Comparison of ENCODE assay signal across 7 cellular contexts in genomic region chr17:76071497-76072148, GRCh38. TPM values are rescaled to one million over a fixed set of nuclear protein-coding genes. Genes with fewer than 3 reads are reported as not detected.
DNase-seq lines count a peak whose midpoint lies in the region; ATAC-seq, FAIRE-seq and TF ChIP-seq lines count a peak whose summit lies in the region.

No MANE protein-coding gene starts in this region.

- peak overlapping the region; percentile 89 for H3K4me2 ChIP-seq in HCT116 (ENCODE audit: low read length)

- H3K9me2 ChIP-seq in HCT116 (ENCODE audit: insufficient read depth) = no peaks in the 10 kb centered on the region

- TF ChIP-seq RAD21 in HCT116 (IDR thresholded peaks at IDR 0.05; ENCODE audit: low read depth) = no peak

- H3K36me3 Mint-ChIP-seq in activated B cell treated with CpG ODN at 0.5 μM for 24 hours (ENCODE audit: low read depth) = peaks cover 28% of the 10 kb centered on the region

- TF ChIP-seq POLR2A in HCT116 (IDR thresholded peaks at IDR 0.05; ENCODE audit: borderline replicate concordance, extremely low read depth, insufficient read depth, insufficient read length) = no peak

- 2 to 12% (median 4%) methylated on average over 17 of the region's 17 CpGs for WGBS in small intestine, 3 donors

- H3K27me3 Mint-ChIP-seq in activated B cell treated with CpG ODN at 0.5 μM for 24 hours = peaks cover 19% of the 10 kb centered on the region

- H3K27ac ChIP-seq in HCT116 (ENCODE audit: low read depth, low read length) (peak overlapping the region; percentile 60), small intestine (ENCODE audit: low read depth in 1 of 2, low read length in 1 of 2) (peak overlapping the region in 1 of 2 donors; percentile 84)

- TF ChIP-seq CTCF in HCT116 (IDR thresholded peaks at IDR 0.05 in 2 of 3, conservative IDR thresholded peaks at IDR 0.05 in 1 of 3; ENCODE audit: borderline replicate concordance in 1 of 3, insufficient read depth in 1 of 3, low read depth in 2 of 3, low read length in 2 of 3) (no peak), activated B cell treated with CpG ODN at 0.5 μM for 24 hours (IDR thresholded peaks at IDR 0.05) (no peak), fibroblast of villous mesenchyme (IDR thresholded peaks at IDR 0.05; ENCODE audit: insufficient read depth, low read depth, low read length) (no peak)

- intact Hi-C loops in HCT116 (cut with micrococcal nuclease) (loop anchor here (1.0 to 5.0 kb wide), 3 partner anchors 17 to 57 kb away; partner anchors contain the start of gene EVPL), activated B cell treated with CpG ODN at 0.5 μM for 24 hours (cut with micrococcal nuclease) (loop anchor here (1.0 to 5.0 kb wide), 3 partner anchors 32 to 311 kb away; partner anchors contain the start of genes EXOC7, MRPL38 and SPHK1)

- FAIRE-seq in small intestine (lab: Jason Lieb, UNC) = no peak

- H3K27ac Mint-ChIP-seq in activated B cell treated with CpG ODN at 0.5 μM for 24 hours = peak overlapping the region; percentile 90

- H2AFZ ChIP-seq in HCT116 (ENCODE audit: low read depth, low read length, poor library complexity, severe bottlenecking) = no peak overlapping the region

- H4K20me1 ChIP-seq in HCT116 (ENCODE audit: insufficient read depth) = no peaks in the 10 kb centered on the region; the same call in 1 of the 2 replicates

- H3K27me3 ChIP-seq in HCT116 (ENCODE audit: insufficient read depth, low read length) (no peaks in the 10 kb centered on the region), small intestine (ENCODE audit: control insufficient read depth in 2 of 2, insufficient read depth in 2 of 2, low read length in 2 of 2) (peaks cover 17 to 18% of the 10 kb centered on the region in 2 donors)

- peaks cover 60% of the 10 kb centered on the region for H3K79me2 ChIP-seq in HCT116 (ENCODE audit: insufficient read depth, low read length)

- H3K4me1 Mint-ChIP-seq in activated B cell treated with CpG ODN at 0.5 μM for 24 hours = peaks cover 38% of the 10 kb centered on the region

- peak overlapping the region; percentile 78 for H3K9ac ChIP-seq in HCT116 (ENCODE audit: low read length)

- peak; percentile 20 for ATAC-seq in HCT116
- ATAC-seq in activated B cell treated with CpG ODN at 0.5 μM for 24 hours (ENCODE audit: low read depth) = no peak
- ATAC-seq in GM21515 (IDR thresholded peaks at IDR 0.05; ENCODE audit: unreplicated experiment) = no peak
- ATAC-seq in HG03571 (IDR thresholded peaks at IDR 0.05; ENCODE audit: unreplicated experiment) = no peak

- RAD21 ChIA-PET in HCT116 (lab: Charles Lee; ENCODE audit: low non-redundant PET in 1 of 2, low total read pairs in 2 of 2, uncharacterized antibody in 2 of 2, unreplicated experiment in 2 of 2) = no interaction called here

- CTCF ChIA-PET in HCT116 (lab: Charles Lee) = interaction anchor here (0.6 to 1.3 kb wide), 2 partner anchors 18 to 45 kb away, joined by 3 to 4 read pairs; no protein-coding TSS in a partner anchor
- CTCF ChIA-PET in activated B cell treated with CpG ODN at 0.5 μM for 24 hours (lab: Charles Lee) = interaction anchor here (0.6 to 1.4 kb wide), 2 partner anchors 208 to 302 kb away, joined by 3 read pairs; no protein-coding TSS in a partner anchor

- DNase-seq in HCT116 (ENCODE audit: low read depth, low spot score) (no peak), activated B cell treated with CpG ODN at 0.5 μM for 24 hours (no peak), fibroblast of villous mesenchyme (ENCODE audit: low read depth) (peak; percentile 16), small intestine (no peak), iPS-NIHi11 (ENCODE audit: low spot score) (no peak)

- H3K36me3 ChIP-seq in HCT116 (ENCODE audit: control insufficient read depth in 1 of 2, insufficient read depth in 2 of 2, low read length in 2 of 2) (peaks cover 15 to 21% of the 10 kb centered on the region in 2 experiments), small intestine (ENCODE audit: control insufficient read depth in 2 of 2, insufficient read depth in 2 of 2, low read length in 2 of 2) (peaks cover 3 to 7% of the 10 kb centered on the region in 2 donors)

- H3K4me1 ChIP-seq in HCT116 (ENCODE audit: control insufficient read depth in 1 of 2, insufficient read depth in 2 of 2, low read length in 2 of 2) (peaks cover 11 to 22% of the 10 kb centered on the region in 2 experiments), small intestine (ENCODE audit: control insufficient read depth in 2 of 2, insufficient read depth in 1 of 2, low read depth in 1 of 2, low read length in 1 of 2) (peaks cover 0 to 3% of the 10 kb centered on the region in 2 donors)

- no peaks in the 10 kb centered on the region for H3K9me3 Mint-ChIP-seq in activated B cell treated with CpG ODN at 0.5 μM for 24 hours

- TSS peak; percentile 76 for BruUV-seq in HCT116 (replicated peaks; lab: Mats Ljungman, UMichigan)

- H3K4me3 ChIP-seq in HCT116 (replicated peaks in 1 of 2; ENCODE audit: low read depth in 1 of 2, low read length in 2 of 2) = peak overlapping the region; percentile 63 to 78
- peak overlapping the region; percentile 100 for H3K4me3 ChIP-seq in fibroblast of villous mesenchyme (ENCODE audit: low read depth, low read length)
- peak overlapping the region; percentile 69 to 93 for H3K4me3 ChIP-seq in small intestine (ENCODE audit: low read depth in 1 of 2, low read length in 2 of 2)

- H3K4me3 Mint-ChIP-seq in activated B cell treated with CpG ODN at 0.5 μM for 24 hours = peak overlapping the region; percentile 94

- H3K9me3 ChIP-seq in HCT116 (ENCODE audit: control insufficient read depth in 1 of 2, insufficient read depth in 1 of 2, low read depth in 1 of 2, low read length in 2 of 2) = no peaks in the 10 kb centered on the region
- no peaks in the 10 kb centered on the region for H3K9me3 ChIP-seq in small intestine (ENCODE audit: control insufficient read depth, low read depth)

- POLR2A ChIA-PET in HCT116 (lab: Charles Lee) = interaction anchor here (1.0 to 1.2 kb wide), 5 partner anchors 10 to 52 kb away, joined by 3 to 5 read pairs (median 3); partner anchors contain the start of gene EVPL
- POLR2A ChIA-PET in activated B cell treated with CpG ODN at 0.5 μM for 24 hours (lab: Charles Lee) = interaction anchor here (0.5 to 2.0 kb wide), 10 partner anchors 32 to 457 kb away, joined by 3 to 9 read pairs (median 4); partner anchors contain the start of genes EXOC7, PRPSAP1 and UBALD2

TF ChIP-seq in HCT116, 20 proteins besides CTCF, POLR2A, EP300 and RAD21:
- no peak for TF ChIP-seq SRF (IDR thresholded peaks at IDR 0.05; ENCODE audit: low read depth)
- TF ChIP-seq EZH2phosphoT487 (IDR thresholded peaks at IDR 0.05; ENCODE audit: borderline replicate concordance) = no peak
- no peak for TF ChIP-seq ZBTB33 (IDR thresholded peaks at IDR 0.05; ENCODE audit: extremely low read depth, insufficient replicate concordance, low read length)
- no peak for TF ChIP-seq TCF7L2 (IDR thresholded peaks at IDR 0.05; ENCODE audit: borderline replicate concordance, extremely low read depth, insufficient read depth, insufficient read length)
- TF ChIP-seq ZNF274 (IDR thresholded peaks at IDR 0.05; ENCODE audit: low read depth, low read length) = no peak
- TF ChIP-seq ZFX (IDR thresholded peaks at IDR 0.05) = no peak
- TF ChIP-seq SIN3A (IDR thresholded peaks at IDR 0.05; ENCODE audit: low read depth) = no peak
- no peak for TF ChIP-seq CEBPB (IDR thresholded peaks at IDR 0.05; ENCODE audit: low read depth)
- TF ChIP-seq EGR1 (IDR thresholded peaks at IDR 0.05; ENCODE audit: low read depth) = no peak
- TF ChIP-seq SP1 (IDR thresholded peaks at IDR 0.05; ENCODE audit: low read depth) = no peak
TF ChIP-seq in HCT116: peak in this region for 0.

RNA-seq across cellular contexts. Expression of gene SRP68, which starts 0.7 kb away (rescaled TPM):
- total RNA-seq in HCT116 (2021; ENCODE audit: unreplicated experiment) = 152 TPM
- polyA plus RNA-seq in HCT116 (2012) = 117 and 132 TPM in 2 replicates
- 73.7 and 76.1 TPM in 2 replicates for total RNA-seq in activated B cell treated with CpG ODN at 0.5 μM for 24 hours
- 28.3 and 42.3 TPM in 2 replicates for total RNA-seq in fibroblast of villous mesenchyme
- polyA plus RNA-seq in small intestine = 10 to 100 TPM; 34.0 to 43.1 (median 35.4) TPM

RNA-seq across cellular contexts. Expression of gene GALR2, which starts 3.0 kb away (rescaled TPM):
- 0.27 TPM for total RNA-seq in HCT116 (2021; ENCODE audit: unreplicated experiment)
- polyA plus RNA-seq in HCT116 (2012) = 0.13 and 0.15 TPM in 2 replicates
- total RNA-seq in activated B cell treated with CpG ODN at 0.5 μM for 24 hours = 0.18 and 0.32 TPM in 2 replicates
- under 0.01 TPM in 1 of 2 replicates, not detected in the other for total RNA-seq in fibroblast of villous mesenchyme
- polyA plus RNA-seq in small intestine = under 1 TPM in 1 of 3 donors, not detected in 2; 0.54 TPM

RNA-seq across cellular contexts. Expression of gene ZACN, which starts 7.4 kb away (rescaled TPM):
- not detected for total RNA-seq in HCT116 (2021; ENCODE audit: unreplicated experiment)
- 10.7 and 15.1 TPM in 2 replicates for polyA plus RNA-seq in HCT116 (2012)
- 0.34 and 0.67 TPM in 2 replicates for total RNA-seq in activated B cell treated with CpG ODN at 0.5 μM for 24 hours
- not detected in 2 replicates for total RNA-seq in fibroblast of villous mesenchyme
- 1 to 10 TPM in 2 of 3 donors, under 1 TPM in 1; 0.87 to 2.5 (median 1.6) TPM for polyA plus RNA-seq in small intestine

RNA-seq across cellular contexts. Expression of gene EXOC7, which starts 32.0 kb away (rescaled TPM):
- total RNA-seq in HCT116 (2021; ENCODE audit: unreplicated experiment) (114 TPM), activated B cell treated with CpG ODN at 0.5 μM for 24 hours (133 and 146 TPM in 2 replicates), fibroblast of villous mesenchyme (93.1 and 98.4 TPM in 2 replicates)
- polyA plus RNA-seq in HCT116 (2012) = 57.8 and 59.4 TPM in 2 replicates
- 10 to 100 TPM; 47.3 to 51.7 (median 47.7) TPM for polyA plus RNA-seq in small intestine

RNA-seq across cellular contexts. Expression of gene EVPL, which starts 44.5 kb away (rescaled TPM):
- 58.0 TPM for total RNA-seq in HCT116 (2021; ENCODE audit: unreplicated experiment)
- 38.3 and 41.0 TPM in 2 replicates for polyA plus RNA-seq in HCT116 (2012)
- total RNA-seq in activated B cell treated with CpG ODN at 0.5 μM for 24 hours = not detected in 2 replicates
- total RNA-seq in fibroblast of villous mesenchyme = under 0.01 and 0.43 TPM in 2 replicates
- polyA plus RNA-seq in small intestine = 10 to 100 TPM; 10.7 to 66.4 (median 38.6) TPM
